In genomic region chr20:31813611-31814010, GRCh38 we compare ENCODE assay signal across 25 cellular contexts. TPM values are rescaled to one million over a fixed set of nuclear protein-coding genes. Genes with fewer than 3 reads are reported as not detected.
"Had no signal": no experiment of that assay in that cellular context is flagged by ENCODE, and none has a peak within 500 bp of the region (broad histone marks: within the 10 kb centered on the region; RNA-seq: fewer than 3 reads in every experiment).

No MANE protein-coding gene starts in this region.

- H3K36me3 ChIP-seq: gastroesophageal sphincter, heart left ventricle, pancreas had no signal

- DNase-seq: effector CD8-positive, alpha-beta T cell; endodermal cell; foreskin fibroblast; heart left ventricle; kidney; mesenchymal stem cell; mucosa of descending colon; naive B cell; pancreas; right cardiac atrium; small intestine; stimulated activated CD4-positive, alpha-beta T cell treated with anti-CD3 and anti-CD28 coated beads, Interleukin-15, amount 100 ng/mL, for 24 hours; stimulated activated CD4-positive, alpha-beta T cell treated with anti-CD3 and anti-CD28 coated beads, Interleukin-2, amount 100 ng/mL, for 48 hours; stimulated activated naive B cell treated with anti-CD40 and anti-IgM and Interleukin-4, amounts not matched to agents 10 μg/mL and 1 μg/mL and 100 μg/mL, for 72 hours had no signal

- H3K79me2 ChIP-seq: hepatocyte had no signal

- ATAC-seq: esophagus mucosa; gastroesophageal sphincter; heart left ventricle; left lobe of liver; mucosa of descending colon; natural killer cell treated with Interleukin-12 subunit alpha and Interleukin-12 subunit beta and Interleukin-15 and Interleukin-18, amount 100 ng/mL, for 72 hours; right cardiac atrium; stimulated activated naive B cell treated with anti-CD40 and anti-IgM and Interleukin-4, amounts not matched to agents 10 μg/mL and 1 μg/mL and 100 μg/mL, for 72 hours had no signal

- H3K27me3 ChIP-seq: gastroesophageal sphincter, heart left ventricle, hepatocyte, neutrophil, pancreas had no signal

- H3K27ac ChIP-seq: epithelial cell of prostate, gastroesophageal sphincter, hepatocyte, neutrophil, pancreas had no signal

- H2AFZ ChIP-seq: hepatocyte had no signal

- FAIRE-seq: colon, kidney, pancreas, small intestine had no signal

- H3K9me3 ChIP-seq: gastroesophageal sphincter, heart left ventricle, mucosa of descending colon, neutrophil, pancreas had no signal

- H3K4me2 ChIP-seq: hepatocyte had no signal

- H3K4me3 ChIP-seq: gastroesophageal sphincter, heart left ventricle, hepatocyte, mucosa of descending colon, pancreas had no signal

RNA-seq across cellular contexts. Expression of gene MYLK2, which starts 5.5 kb away (rescaled TPM):
- total RNA-seq: hepatocyte, kidney, left lobe of liver had no signal
- polyA plus RNA-seq: urinary bladder had no signal

RNA-seq across cellular contexts. Expression of gene FOXS1, which starts 31.8 kb away (rescaled TPM):
- total RNA-seq: endodermal cell; left lobe of liver; natural killer cell treated with Interleukin-12 subunit alpha and Interleukin-12 subunit beta and Interleukin-15 and Interleukin-18, amount 100 ng/mL, for 72 hours; neural crest cell; progenitor cell of endocrine pancreas had no signal

RNA-seq across cellular contexts. Expression of gene DUSP15, which starts 56.7 kb away (rescaled TPM):
- total RNA-seq: natural killer cell treated with Interleukin-12 subunit alpha and Interleukin-12 subunit beta and Interleukin-15 and Interleukin-18, amount 100 ng/mL, for 72 hours had no signal

RNA-seq across cellular contexts. Expression of gene TTLL9, which starts 56.8 kb away (rescaled TPM):
- total RNA-seq: heart left ventricle; hepatocyte; left lobe of liver; natural killer cell treated with Interleukin-12 subunit alpha and Interleukin-12 subunit beta and Interleukin-15 and Interleukin-18, amount 100 ng/mL, for 72 hours had no signal
- polyA plus RNA-seq: heart left ventricle had no signal
